Comparison of ENCODE assay signal across 1 cellular context in genomic region chr6:44311304-44311703, GRCh38.
TF ChIP-seq lines count a peak whose summit lies in the region.

No MANE protein-coding gene starts in this region.

TF ChIP-seq in GM23338, 12 proteins besides CTCF, POLR2A, EP300 and RAD21 (continued from another document):
- no peak for TF ChIP-seq ZNF462 (CRISPR knock-in tag; IDR thresholded peaks at IDR 0.05)
TF ChIP-seq in GM23338: peak in this region for 0.
